ENCODE assay signal across 7 cellular contexts in genomic region chrX:65723706-65724105, GRCh38. TPM values are rescaled to one million over a fixed set of nuclear protein-coding genes. Genes with fewer than 3 reads are reported as not detected.
DNase-seq lines count a peak whose midpoint lies in the region; ATAC-seq and TF ChIP-seq lines count a peak whose summit lies in the region.

No MANE protein-coding gene starts in this region.

- intact Hi-C loops in activated CD4-positive, alpha-beta T cell treated with anti-CD3 and anti-CD28 coated beads, Interleukin-2, amount 10 ng/mL, durations not matched to agents 24 days and 14 days (cut with micrococcal nuclease) = loop anchor here (1.0 to 5.0 kb wide), 8 partner anchors 9 to 263 kb away; partner anchors contain the start of gene MSN

- H3K9me3 Mint-ChIP-seq in activated CD4-positive, alpha-beta T cell treated with anti-CD3 and anti-CD28 coated beads, Interleukin-2, amount 10 ng/mL, durations not matched to agents 24 days and 14 days = no peaks in the 10 kb centered on the region
- H3K9me3 Mint-ChIP-seq in glutamatergic neuron (ENCODE audit: unreplicated experiment) = peaks cover 6% of the 10 kb centered on the region
- H3K9me3 Mint-ChIP-seq in progenitor cell of endocrine pancreas (ENCODE audit: low read depth) = peaks cover 28% of the 10 kb centered on the region

- H3K27me3 Mint-ChIP-seq in activated CD4-positive, alpha-beta T cell treated with anti-CD3 and anti-CD28 coated beads, Interleukin-2, amount 10 ng/mL, durations not matched to agents 24 days and 14 days = no peaks in the 10 kb centered on the region
- H3K27me3 Mint-ChIP-seq in glutamatergic neuron (ENCODE audit: unreplicated experiment) (no peaks in the 10 kb centered on the region), progenitor cell of endocrine pancreas (no peaks in the 10 kb centered on the region)

- H3K27me3 ChIP-seq in osteoblast (ENCODE audit: insufficient read depth, low read length) = no peaks in the 10 kb centered on the region

- H3K4me3 ChIP-seq in osteoblast (ENCODE audit: insufficient read depth, low read length) = no peak overlapping the region

- peak overlapping the region; percentile 25 for H3K4me3 Mint-ChIP-seq in activated CD4-positive, alpha-beta T cell treated with anti-CD3 and anti-CD28 coated beads, Interleukin-2, amount 10 ng/mL, durations not matched to agents 24 days and 14 days
- H3K4me3 Mint-ChIP-seq in glutamatergic neuron (ENCODE audit: unreplicated experiment) (no peak overlapping the region), progenitor cell of endocrine pancreas (ENCODE audit: low read depth) (no peak overlapping the region)

- TF ChIP-seq CTCF in osteoblast (IDR thresholded peaks at IDR 0.05; ENCODE audit: extremely low read depth, low read depth, low read length) (no peak), glutamatergic neuron (IDR thresholded peaks at IDR 0.05; ENCODE audit: partially characterized antibody, unreplicated experiment) (no peak), progenitor cell of endocrine pancreas (IDR thresholded peaks at IDR 0.05; ENCODE audit: unreplicated experiment) (no peak)

- H3K79me2 ChIP-seq in osteoblast (ENCODE audit: insufficient read depth, low read length) = peaks cover 91% of the 10 kb centered on the region

- no peaks in the 10 kb centered on the region for H3K9me3 ChIP-seq in osteoblast (ENCODE audit: low read depth, low read length)

- ATAC-seq in GM18909 (IDR thresholded peaks at IDR 0.05; ENCODE audit: poor library complexity, unreplicated experiment) = peak; percentile 79
- ATAC-seq in HG02884 (IDR thresholded peaks at IDR 0.05; ENCODE audit: unreplicated experiment) = peak; percentile 81

- H3K4me1 ChIP-seq in osteoblast (ENCODE audit: insufficient read depth, low read length) = peaks cover 3% of the 10 kb centered on the region

- peaks cover 63% of the 10 kb centered on the region for H3K36me3 Mint-ChIP-seq in activated CD4-positive, alpha-beta T cell treated with anti-CD3 and anti-CD28 coated beads, Interleukin-2, amount 10 ng/mL, durations not matched to agents 24 days and 14 days (ENCODE audit: low read depth)
- H3K36me3 Mint-ChIP-seq in glutamatergic neuron (ENCODE audit: unreplicated experiment) (no peaks in the 10 kb centered on the region), progenitor cell of endocrine pancreas (ENCODE audit: insufficient read depth) (peaks cover 5% of the 10 kb centered on the region)

- peak; percentile 79 for DNase-seq in activated CD4-positive, alpha-beta T cell treated with anti-CD3 and anti-CD28 coated beads, Interleukin-2, amount 10 ng/mL, durations not matched to agents 24 days and 14 days
- DNase-seq in osteoblast (ENCODE audit: insufficient read length, low spot score, missing footprints) (no peak), OCI-M2 (lab: John Stamatoyannopoulos, UW; ENCODE audit: unreplicated experiment) (no peak), glutamatergic neuron (no peak), progenitor cell of endocrine pancreas (ENCODE audit: low spot score, unreplicated experiment) (no peak)

- no peak overlapping the region for H3K4me2 ChIP-seq in osteoblast (ENCODE audit: insufficient read depth, low read length)

- no peak overlapping the region for H2AFZ ChIP-seq in osteoblast (ENCODE audit: low read length)

- peaks cover 3% of the 10 kb centered on the region for H3K36me3 ChIP-seq in osteoblast (ENCODE audit: insufficient read depth, low read length)

- peaks cover 39% of the 10 kb centered on the region for H4K20me1 ChIP-seq in osteoblast (ENCODE audit: insufficient read depth, low read length)

- peak overlapping the region; percentile 90 for H3K27ac Mint-ChIP-seq in activated CD4-positive, alpha-beta T cell treated with anti-CD3 and anti-CD28 coated beads, Interleukin-2, amount 10 ng/mL, durations not matched to agents 24 days and 14 days
- no peak overlapping the region for H3K27ac Mint-ChIP-seq in glutamatergic neuron (ENCODE audit: unreplicated experiment)
- no peak overlapping the region for H3K27ac Mint-ChIP-seq in progenitor cell of endocrine pancreas

- peaks cover 67% of the 10 kb centered on the region for H3K4me1 Mint-ChIP-seq in activated CD4-positive, alpha-beta T cell treated with anti-CD3 and anti-CD28 coated beads, Interleukin-2, amount 10 ng/mL, durations not matched to agents 24 days and 14 days
- no peaks in the 10 kb centered on the region for H3K4me1 Mint-ChIP-seq in glutamatergic neuron (ENCODE audit: low read depth, unreplicated experiment)
- no peaks in the 10 kb centered on the region for H3K4me1 Mint-ChIP-seq in progenitor cell of endocrine pancreas (ENCODE audit: low read depth)

- peak overlapping the region; percentile 34 for H3K27ac ChIP-seq in osteoblast (ENCODE audit: low read depth, low read length)

RNA-seq across cellular contexts. Expression of gene MSN, which starts 56.3 kb away (rescaled TPM):
- 480 and 482 TPM in 2 replicates for total RNA-seq in activated CD4-positive, alpha-beta T cell treated with anti-CD3 and anti-CD28 coated beads, Interleukin-2, amount 10 ng/mL, durations not matched to agents 24 days and 14 days
- total RNA-seq in osteoblast = 236 and 249 TPM in 2 replicates
- 72.3 TPM for total RNA-seq in glutamatergic neuron (ENCODE audit: unreplicated experiment)
- total RNA-seq in progenitor cell of endocrine pancreas = 28.8 and 34.0 TPM in 2 replicates
